ENCODE assay signal across 16 cellular contexts in genomic region chr7:138166681-138167080, GRCh38.
"Had no signal": no experiment of that assay in that cellular context is flagged by ENCODE, and none has a peak within 500 bp of the region (broad histone marks: within the 10 kb centered on the region; RNA-seq: fewer than 3 reads in every experiment).

No MANE protein-coding gene starts in this region.

- ATAC-seq: activated T-helper 17 cell treated with anti-CD3 and anti-CD28 coated beads, Interleukin-2, amount 50 U/mL, for 72 hours; esophagus mucosa; psoas muscle had no signal

- H3K27me3 ChIP-seq: breast epithelium, sigmoid colon had no signal

- H3K9me3 ChIP-seq: psoas muscle had no signal

- FAIRE-seq: endometrium, kidney had no signal

- H3K4me1 ChIP-seq: breast epithelium, left ventricle myocardium inferior, psoas muscle, sigmoid colon had no signal

- H3K27ac ChIP-seq: breast epithelium, dorsolateral prefrontal cortex, left ventricle myocardium inferior, psoas muscle, sigmoid colon, thoracic aorta had no signal

- DNase-seq: activated CD4-positive, alpha-beta T cell treated with anti-CD3 and anti-CD28 coated beads for 1 hour; activated CD4-positive, alpha-beta T cell treated with anti-CD3 and anti-CD28 coated beads, Interleukin-2, amount 50 U/mL, for 48 hours; activated naive CD4-positive, alpha-beta T cell treated with Interleukin-2 at 50 U/mL for 16 hours; anterior cingulate cortex; cerebellar nuclear complex; dorsolateral prefrontal cortex; kidney; left ventricle myocardium inferior; psoas muscle; sigmoid colon; stimulated activated CD4-positive, alpha-beta T cell treated with anti-CD3 and anti-CD28 coated beads, Interleukin-1b, Interleukin-23, amount 100 ng/mL, for 48 hours had no signal

- H3K36me3 ChIP-seq: breast epithelium, left ventricle myocardium inferior, sigmoid colon, thoracic aorta had no signal

- H3K4me3 ChIP-seq: breast epithelium, dorsolateral prefrontal cortex, left ventricle myocardium inferior, psoas muscle, sigmoid colon, thoracic aorta had no signal
